Comparison of ENCODE assay signal across 1 cellular context in genomic region chr2:61469424-61470121, GRCh38.
A peak's percentile ranks its signal among the peaks of the same experiment; 100 is the strongest.
TF ChIP-seq lines count a peak whose summit lies in the region.

No MANE protein-coding gene starts in this region.

TF ChIP-seq in K562, 482 proteins besides CTCF, POLR2A, EP300 and RAD21 (continued from another document):
- TF ChIP-seq, protein P1, sequence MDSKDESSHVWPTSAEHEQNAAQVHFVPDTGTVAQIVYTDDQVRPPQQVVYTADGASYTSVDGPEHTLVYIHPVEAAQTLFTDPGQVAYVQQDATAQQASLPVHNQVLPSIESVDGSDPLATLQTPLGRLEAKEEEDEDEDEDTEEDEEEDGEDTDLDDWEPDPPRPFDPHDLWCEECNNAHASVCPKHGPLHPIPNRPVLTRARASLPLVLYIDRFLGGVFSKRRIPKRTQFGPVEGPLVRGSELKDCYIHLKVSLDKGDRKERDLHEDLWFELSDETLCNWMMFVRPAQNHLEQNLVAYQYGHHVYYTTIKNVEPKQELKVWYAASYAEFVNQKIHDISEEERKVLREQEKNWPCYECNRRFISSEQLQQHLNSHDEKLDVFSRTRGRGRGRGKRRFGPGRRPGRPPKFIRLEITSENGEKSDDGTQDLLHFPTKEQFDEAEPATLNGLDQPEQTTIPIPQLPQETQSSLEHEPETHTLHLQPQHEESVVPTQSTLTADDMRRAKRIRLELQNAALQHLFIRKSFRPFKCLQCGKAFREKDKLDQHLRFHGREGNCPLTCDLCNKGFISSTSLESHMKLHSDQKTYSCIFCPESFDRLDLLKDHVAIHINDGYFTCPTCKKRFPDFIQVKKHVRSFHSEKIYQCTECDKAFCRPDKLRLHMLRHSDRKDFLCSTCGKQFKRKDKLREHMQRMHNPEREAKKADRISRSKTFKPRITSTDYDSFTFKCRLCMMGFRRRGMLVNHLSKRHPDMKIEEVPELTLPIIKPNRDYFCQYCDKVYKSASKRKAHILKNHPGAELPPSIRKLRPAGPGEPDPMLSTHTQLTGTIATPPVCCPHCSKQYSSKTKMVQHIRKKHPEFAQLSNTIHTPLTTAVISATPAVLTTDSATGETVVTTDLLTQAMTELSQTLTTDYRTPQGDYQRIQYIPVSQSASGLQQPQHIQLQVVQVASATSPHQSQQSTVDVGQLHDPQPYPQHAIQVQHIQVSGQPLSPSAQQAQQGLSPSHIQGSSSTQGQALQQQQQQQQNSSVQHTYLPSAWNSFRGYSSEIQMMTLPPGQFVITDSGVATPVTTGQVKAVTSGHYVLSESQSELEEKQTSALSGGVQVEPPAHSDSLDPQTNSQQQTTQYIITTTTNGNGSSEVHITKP (IDR thresholded peaks at IDR 0.05; ENCODE audit: partially characterized antibody), result peak; percentile 64
- TF ChIP-seq RAD51 (IDR thresholded peaks at IDR 0.05; ENCODE audit: borderline replicate concordance, low read depth), result no peak
- no peak for TF ChIP-seq BCOR (IDR thresholded peaks at IDR 0.05)
- TF ChIP-seq ZNF75A (CRISPR knock-in tag; IDR thresholded peaks at IDR 0.05), result no peak
- peak; percentile 51 for TF ChIP-seq POLR2H (tag; IDR thresholded peaks at IDR 0.05; ENCODE audit: low read depth)
- no peak for TF ChIP-seq BCLAF1 (IDR thresholded peaks at IDR 0.05; ENCODE audit: borderline replicate concordance in 1 of 2, control insufficient read depth in 1 of 2, low read depth in 2 of 2, low read length in 1 of 2)
- 0 out of 2 replicates have a peak, but pooled peaks have one; percentile 24 for TF ChIP-seq ELF1 (tag; IDR thresholded peaks at IDR 0.05)
- peak; percentile 56 for TF ChIP-seq ZFX (CRISPR knock-in tag; IDR thresholded peaks at IDR 0.05)
- TF ChIP-seq ZNF3 (CRISPR knock-in tag; IDR thresholded peaks at IDR 0.05), result no peak
- no peak for TF ChIP-seq HDAC2 (IDR thresholded peaks at IDR 0.05)
- TF ChIP-seq ZNF224 (CRISPR knock-in tag; IDR thresholded peaks at IDR 0.05), result no peak
- no peak for TF ChIP-seq ZBTB26 (CRISPR knock-in tag; IDR thresholded peaks at IDR 0.05)
- TF ChIP-seq BDP1 (IDR thresholded peaks at IDR 0.05; ENCODE audit: insufficient read depth, insufficient read length), result no peak
- TF ChIP-seq, protein P2, sequence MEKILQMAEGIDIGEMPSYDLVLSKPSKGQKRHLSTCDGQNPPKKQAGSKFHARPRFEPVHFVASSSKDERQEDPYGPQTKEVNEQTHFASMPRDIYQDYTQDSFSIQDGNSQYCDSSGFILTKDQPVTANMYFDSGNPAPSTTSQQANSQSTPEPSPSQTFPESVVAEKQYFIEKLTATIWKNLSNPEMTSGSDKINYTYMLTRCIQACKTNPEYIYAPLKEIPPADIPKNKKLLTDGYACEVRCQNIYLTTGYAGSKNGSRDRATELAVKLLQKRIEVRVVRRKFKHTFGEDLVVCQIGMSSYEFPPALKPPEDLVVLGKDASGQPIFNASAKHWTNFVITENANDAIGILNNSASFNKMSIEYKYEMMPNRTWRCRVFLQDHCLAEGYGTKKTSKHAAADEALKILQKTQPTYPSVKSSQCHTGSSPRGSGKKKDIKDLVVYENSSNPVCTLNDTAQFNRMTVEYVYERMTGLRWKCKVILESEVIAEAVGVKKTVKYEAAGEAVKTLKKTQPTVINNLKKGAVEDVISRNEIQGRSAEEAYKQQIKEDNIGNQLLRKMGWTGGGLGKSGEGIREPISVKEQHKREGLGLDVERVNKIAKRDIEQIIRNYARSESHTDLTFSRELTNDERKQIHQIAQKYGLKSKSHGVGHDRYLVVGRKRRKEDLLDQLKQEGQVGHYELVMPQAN (IDR thresholded peaks at IDR 0.05; ENCODE audit: borderline replicate concordance), result peak; percentile 23; the same call in 1 of the 2 replicates
- TF ChIP-seq HDAC1 (IDR thresholded peaks at IDR 0.05), result no peak
- TF ChIP-seq, protein P3, sequence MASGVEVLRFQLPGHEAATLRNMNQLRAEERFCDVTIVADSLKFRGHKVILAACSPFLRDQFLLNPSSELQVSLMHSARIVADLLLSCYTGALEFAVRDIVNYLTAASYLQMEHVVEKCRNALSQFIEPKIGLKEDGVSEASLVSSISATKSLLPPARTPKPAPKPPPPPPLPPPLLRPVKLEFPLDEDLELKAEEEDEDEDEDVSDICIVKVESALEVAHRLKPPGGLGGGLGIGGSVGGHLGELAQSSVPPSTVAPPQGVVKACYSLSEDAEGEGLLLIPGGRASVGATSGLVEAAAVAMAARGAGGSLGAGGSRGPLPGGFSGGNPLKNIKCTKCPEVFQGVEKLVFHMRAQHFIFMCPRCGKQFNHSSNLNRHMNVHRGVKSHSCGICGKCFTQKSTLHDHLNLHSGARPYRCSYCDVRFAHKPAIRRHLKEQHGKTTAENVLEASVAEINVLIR (CRISPR knock-in tag; IDR thresholded peaks at IDR 0.05), result no peak
- no peak for TF ChIP-seq AFF1 (IDR thresholded peaks at IDR 0.05; ENCODE audit: low read depth in 1 of 2, partially characterized antibody in 2 of 2)
- TF ChIP-seq, protein P4, sequence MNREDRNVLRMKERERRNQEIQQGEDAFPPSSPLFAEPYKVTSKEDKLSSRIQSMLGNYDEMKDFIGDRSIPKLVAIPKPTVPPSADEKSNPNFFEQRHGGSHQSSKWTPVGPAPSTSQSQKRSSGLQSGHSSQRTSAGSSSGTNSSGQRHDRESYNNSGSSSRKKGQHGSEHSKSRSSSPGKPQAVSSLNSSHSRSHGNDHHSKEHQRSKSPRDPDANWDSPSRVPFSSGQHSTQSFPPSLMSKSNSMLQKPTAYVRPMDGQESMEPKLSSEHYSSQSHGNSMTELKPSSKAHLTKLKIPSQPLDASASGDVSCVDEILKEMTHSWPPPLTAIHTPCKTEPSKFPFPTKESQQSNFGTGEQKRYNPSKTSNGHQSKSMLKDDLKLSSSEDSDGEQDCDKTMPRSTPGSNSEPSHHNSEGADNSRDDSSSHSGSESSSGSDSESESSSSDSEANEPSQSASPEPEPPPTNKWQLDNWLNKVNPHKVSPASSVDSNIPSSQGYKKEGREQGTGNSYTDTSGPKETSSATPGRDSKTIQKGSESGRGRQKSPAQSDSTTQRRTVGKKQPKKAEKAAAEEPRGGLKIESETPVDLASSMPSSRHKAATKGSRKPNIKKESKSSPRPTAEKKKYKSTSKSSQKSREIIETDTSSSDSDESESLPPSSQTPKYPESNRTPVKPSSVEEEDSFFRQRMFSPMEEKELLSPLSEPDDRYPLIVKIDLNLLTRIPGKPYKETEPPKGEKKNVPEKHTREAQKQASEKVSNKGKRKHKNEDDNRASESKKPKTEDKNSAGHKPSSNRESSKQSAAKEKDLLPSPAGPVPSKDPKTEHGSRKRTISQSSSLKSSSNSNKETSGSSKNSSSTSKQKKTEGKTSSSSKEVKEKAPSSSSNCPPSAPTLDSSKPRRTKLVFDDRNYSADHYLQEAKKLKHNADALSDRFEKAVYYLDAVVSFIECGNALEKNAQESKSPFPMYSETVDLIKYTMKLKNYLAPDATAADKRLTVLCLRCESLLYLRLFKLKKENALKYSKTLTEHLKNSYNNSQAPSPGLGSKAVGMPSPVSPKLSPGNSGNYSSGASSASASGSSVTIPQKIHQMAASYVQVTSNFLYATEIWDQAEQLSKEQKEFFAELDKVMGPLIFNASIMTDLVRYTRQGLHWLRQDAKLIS (CRISPR knock-in tag; IDR thresholded peaks at IDR 0.05), result 0 out of 2 replicates have a peak, but pooled peaks have one; percentile 37
- no peak for TF ChIP-seq MEIS2 (IDR thresholded peaks at IDR 0.05; ENCODE audit: partially characterized antibody)
- TF ChIP-seq CEBPG (CRISPR knock-in tag; IDR thresholded peaks at IDR 0.05), result no peak
- no peak for TF ChIP-seq CEBPG (tag; conservative IDR thresholded peaks at IDR 0.05 in 1 of 2, IDR thresholded peaks at IDR 0.05 in 1 of 2)
- no peak for TF ChIP-seq RB1 (IDR thresholded peaks at IDR 0.05; ENCODE audit: low read depth)
- no peak for TF ChIP-seq POLR2B (IDR thresholded peaks at IDR 0.05; ENCODE audit: low read depth, partially characterized antibody)
- no peak for TF ChIP-seq ZFP1 (CRISPR knock-in tag; IDR thresholded peaks at IDR 0.05)
- no peak for TF ChIP-seq CCAR2 (IDR thresholded peaks at IDR 0.05; ENCODE audit: low read depth, low read length)
- TF ChIP-seq DDX20 (tag; IDR thresholded peaks at IDR 0.05; ENCODE audit: low read depth), result no peak
